8 cellular contexts compared by ENCODE assay signal in the genomic region with DNA sequence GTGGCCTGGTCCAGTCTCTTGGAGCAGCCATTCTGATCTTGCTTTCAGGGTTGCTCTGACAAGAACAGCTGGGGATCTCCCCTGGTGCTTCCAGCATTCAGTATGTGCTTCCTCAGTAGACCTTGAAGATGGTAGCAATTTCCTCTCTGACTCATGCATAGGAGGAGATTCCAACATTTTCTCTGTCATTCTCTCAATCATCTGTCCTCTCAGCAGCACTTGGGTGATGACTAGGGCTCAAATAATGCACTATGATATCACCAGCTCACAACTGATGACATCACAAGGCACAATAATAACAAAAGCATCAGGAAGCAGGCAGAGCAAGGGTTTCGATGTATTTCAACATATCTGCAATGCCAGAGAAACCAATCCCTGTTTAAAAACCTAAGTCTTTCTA. TPM values are rescaled to one million over a fixed set of nuclear protein-coding genes. Genes with fewer than 3 reads are reported as not detected.
DNase-seq lines count a peak whose midpoint lies in the region; ATAC-seq and TF ChIP-seq lines count a peak whose summit lies in the region.

No MANE protein-coding gene starts in this region.

- DNase-seq in GM13976 (ENCODE audit: low spot score) (peak; percentile 14), mucosa of descending colon (no peak), occipital lobe (lab: John Stamatoyannopoulos, UW) (no peak), NCI-H69 (lab: John Stamatoyannopoulos, UW) (no peak), OCI-M1 (lab: John Stamatoyannopoulos, UW) (no peak), left ventricle myocardium inferior (no peak)

- intact Hi-C loops in mucosa of descending colon (cut with DNase I, micrococcal nuclease) (no loop called here), left ventricle myocardium inferior (cut with micrococcal nuclease) (no loop called here)

- H3K4me3 Mint-ChIP-seq in T-helper 1 cell treated with Interleukin-12 subunit alpha and Interleukin-12 subunit beta and Interleukin-4 antibody, amounts not matched to agents 30 μg/mL and 1 μg/mL, for 36 hours, result no peak overlapping the region

- H3K27me3 ChIP-seq in left ventricle myocardium inferior (ENCODE audit: low read depth), result no peaks in the 10 kb centered on the region

- H3K27ac ChIP-seq in left ventricle myocardium inferior (replicated peaks), result no peak overlapping the region

- in situ Hi-C loops in GM13976 (cut with MboI; ENCODE audit: low sequenced_read_pairs, unreplicated experiment), result no loop called here

- H3K36me3 Mint-ChIP-seq in T-helper 1 cell treated with Interleukin-12 subunit alpha and Interleukin-12 subunit beta and Interleukin-4 antibody, amounts not matched to agents 30 μg/mL and 1 μg/mL, for 36 hours (ENCODE audit: low read depth), result no peaks in the 10 kb centered on the region

- H3K4me1 ChIP-seq in mucosa of descending colon (ENCODE audit: low read depth) (no peaks in the 10 kb centered on the region), left ventricle myocardium inferior (no peaks in the 10 kb centered on the region)

- ATAC-seq in HG02678 (IDR thresholded peaks at IDR 0.05; ENCODE audit: unreplicated experiment) (peak; percentile 53), mucosa of descending colon (peak; percentile 70)

- H3K4me1 Mint-ChIP-seq in T-helper 1 cell treated with Interleukin-12 subunit alpha and Interleukin-12 subunit beta and Interleukin-4 antibody, amounts not matched to agents 30 μg/mL and 1 μg/mL, for 36 hours (ENCODE audit: low read depth), result peaks cover 10% of the 10 kb centered on the region

- peak overlapping the region; percentile 65 for H3K27ac Mint-ChIP-seq in T-helper 1 cell treated with Interleukin-12 subunit alpha and Interleukin-12 subunit beta and Interleukin-4 antibody, amounts not matched to agents 30 μg/mL and 1 μg/mL, for 36 hours

- peaks cover 10% of the 10 kb centered on the region for H3K9me3 Mint-ChIP-seq in T-helper 1 cell treated with Interleukin-12 subunit alpha and Interleukin-12 subunit beta and Interleukin-4 antibody, amounts not matched to agents 30 μg/mL and 1 μg/mL, for 36 hours

- no peaks in the 10 kb centered on the region for H3K27me3 Mint-ChIP-seq in T-helper 1 cell treated with Interleukin-12 subunit alpha and Interleukin-12 subunit beta and Interleukin-4 antibody, amounts not matched to agents 30 μg/mL and 1 μg/mL, for 36 hours (ENCODE audit: low read depth)

- H3K36me3 ChIP-seq in mucosa of descending colon (ENCODE audit: low read depth) (no peaks in the 10 kb centered on the region), left ventricle myocardium inferior (no peaks in the 10 kb centered on the region)

- peaks cover 4% of the 10 kb centered on the region for H3K9me3 ChIP-seq in mucosa of descending colon
- H3K9me3 ChIP-seq in left ventricle myocardium inferior (replicated peaks), result peaks cover 14% of the 10 kb centered on the region

- H3K4me3 ChIP-seq in mucosa of descending colon (no peak overlapping the region), left ventricle myocardium inferior (no peak overlapping the region)

- no peak for TF ChIP-seq CTCF in GM13976 (IDR thresholded peaks at IDR 0.05; ENCODE audit: borderline replicate concordance, control extremely low read depth, extremely low read depth, insufficient read depth, missing control alignments)
- no peak for TF ChIP-seq CTCF in mucosa of descending colon (IDR thresholded peaks at IDR 0.05)
- no peak for TF ChIP-seq CTCF in left ventricle myocardium inferior (IDR thresholded peaks at IDR 0.05; ENCODE audit: borderline replicate concordance)

RNA-seq across cellular contexts. Expression of gene NFKBIZ, which starts 52.7 kb away (rescaled TPM):
- 10 to 100 TPM; 85.0 to 97.5 (median 91.5) TPM for total RNA-seq in mucosa of descending colon
- 2.3 TPM for total RNA-seq in occipital lobe
- 15.0 TPM for total RNA-seq in left ventricle myocardium inferior
